Comparison of ENCODE assay signal across 8 cellular contexts in genomic region chr2:88199912-88200682, GRCh38. TPM values are rescaled to one million over a fixed set of nuclear protein-coding genes. Genes with fewer than 3 reads are reported as not detected.
A peak's percentile ranks its signal among the peaks of the same experiment; 100 is the strongest.
DNase-seq lines count a peak whose midpoint lies in the region; ATAC-seq, FAIRE-seq and TF ChIP-seq lines count a peak whose summit lies in the region.

No MANE protein-coding gene starts in this region.

- no peak for TF ChIP-seq RAD21 in neural cell (conservative IDR thresholded peaks at IDR 0.05)

- H3K4me2 ChIP-seq in neural cell (ENCODE audit: low read length) = peak overlapping the region; percentile 25

- peak overlapping the region; percentile 40 for H3K4me3 ChIP-seq in neural cell (ENCODE audit: low read length)
- no peak overlapping the region for H3K4me3 ChIP-seq in uterus

- H3K9ac ChIP-seq in ES-I3 (ENCODE audit: low read depth, low read length) = peak overlapping the region; percentile 31; the same call in 1 of the 2 replicates
- H3K9ac ChIP-seq in neural cell (ENCODE audit: low read length) = no peak overlapping the region

- H3K27ac ChIP-seq in neural cell (ENCODE audit: low read length) (no peak overlapping the region), uterus (no peak overlapping the region)

- H3K27ac Mint-ChIP-seq in chondrocyte (ENCODE audit: unreplicated experiment) = no peak overlapping the region

- H3K79me2 ChIP-seq in neural cell (replicated peaks; ENCODE audit: insufficient read depth, low read length) = no peaks in the 10 kb centered on the region

- H3K4me1 Mint-ChIP-seq in chondrocyte (ENCODE audit: low read depth) = peaks cover 10% of the 10 kb centered on the region

- no peaks in the 10 kb centered on the region for H3K36me3 Mint-ChIP-seq in chondrocyte (ENCODE audit: low read depth)

- peaks cover 3% of the 10 kb centered on the region for H3K9me3 Mint-ChIP-seq in chondrocyte (ENCODE audit: low read depth)

- no peaks in the 10 kb centered on the region for H3F3A ChIP-seq in neural cell (ENCODE audit: insufficient read depth, low read length, poor library complexity, severe bottlenecking)

- H3K9me2 ChIP-seq in neural cell (ENCODE audit: insufficient read depth, low read length) = no peaks in the 10 kb centered on the region

- intact Hi-C loops in uterus (cut with DNase I; ENCODE audit: low total_unique reads) = no loop called here

- TF ChIP-seq CTCF in chondrocyte (IDR thresholded peaks at IDR 0.05) (no peak), neural cell (IDR thresholded peaks at IDR 0.05; ENCODE audit: poor library complexity, severe bottlenecking) (no peak), uterus (IDR thresholded peaks at IDR 0.05) (no peak)

- no peak for TF ChIP-seq EP300 in neural cell (conservative IDR thresholded peaks at IDR 0.05; ENCODE audit: poor library complexity, severe bottlenecking)

- ATAC-seq in GM21717 (IDR thresholded peaks at IDR 0.05; ENCODE audit: unreplicated experiment) = no peak

- H3K4me3 Mint-ChIP-seq in chondrocyte (ENCODE audit: unreplicated experiment) = peak overlapping the region; percentile 51

- no peaks in the 10 kb centered on the region for H3K9me3 ChIP-seq in ES-I3 (ENCODE audit: control insufficient read depth, insufficient read depth, low read length)
- no peaks in the 10 kb centered on the region for H3K9me3 ChIP-seq in neural cell (ENCODE audit: low read length)
- no peaks in the 10 kb centered on the region for H3K9me3 ChIP-seq in uterus

- no peak for FAIRE-seq in GM19239 (lab: Jason Lieb, UNC)

- H3K36me3 ChIP-seq in ES-I3 (ENCODE audit: insufficient read depth, low read length) = no peaks in the 10 kb centered on the region
- H3K36me3 ChIP-seq in neural cell (ENCODE audit: insufficient read depth, low read length) = no peaks in the 10 kb centered on the region
- H3K36me3 ChIP-seq in uterus = no peaks in the 10 kb centered on the region

- peaks cover 67% of the 10 kb centered on the region for H3K27me3 Mint-ChIP-seq in chondrocyte (ENCODE audit: low read depth)

- DNase-seq in NCI-H69 (lab: John Stamatoyannopoulos, UW) (peak; percentile 62), chondrocyte (ENCODE audit: low spot score) (no peak), GM19239 (ENCODE audit: insufficient read length, low spot score) (no peak), H4 (ENCODE audit: low spot score) (no peak), uterus (no peak)

- H3K27me3 ChIP-seq in neural cell (ENCODE audit: insufficient read depth, low read depth, low read length) (peaks cover 6% of the 10 kb centered on the region), uterus (peaks cover 0 to 6% of the 10 kb centered on the region in 2 donors)

- H3K4me1 ChIP-seq in ES-I3 (ENCODE audit: insufficient read depth, low read length) (peaks cover 6% of the 10 kb centered on the region; the same call in 1 of the 2 replicates), uterus (no peaks in the 10 kb centered on the region)

- H4K20me1 ChIP-seq in neural cell (ENCODE audit: insufficient read depth) = no peaks in the 10 kb centered on the region

- no peak for TF ChIP-seq POLR2A in uterus (IDR thresholded peaks at IDR 0.05)

- H2AFZ ChIP-seq in neural cell (ENCODE audit: low read depth, low read length) = no peak overlapping the region

TF ChIP-seq in neural cell, 6 proteins besides CTCF, POLR2A, EP300 and RAD21:
- no peak for TF ChIP-seq TAF1 (IDR thresholded peaks at IDR 0.05; ENCODE audit: low read depth)
- no peak for TF ChIP-seq SMC3 (conservative IDR thresholded peaks at IDR 0.05; ENCODE audit: poor library complexity)
- no peak for TF ChIP-seq MXI1 (conservative IDR thresholded peaks at IDR 0.05; ENCODE audit: poor library complexity, severe bottlenecking)
- no peak for TF ChIP-seq POLR2AphosphoS5 (IDR thresholded peaks at IDR 0.05)
- TF ChIP-seq REST (IDR thresholded peaks at IDR 0.05; ENCODE audit: borderline replicate concordance) = no peak
- TF ChIP-seq EZH2 (IDR thresholded peaks at IDR 0.05; ENCODE audit: borderline replicate concordance, insufficient read depth, low read length, poor library complexity, severe bottlenecking) = no peak
TF ChIP-seq in neural cell: peak in this region for 0.

RNA-seq across cellular contexts. Expression of gene THNSL2, which starts 30.0 kb away (rescaled TPM):
- total RNA-seq in chondrocyte (0.58 to 2.3 TPM (median 1.4 TPM) in 3 replicates), uterus (10 to 100 TPM in 3 of 4 donors, 1 to 10 TPM in 1; 5.0 to 32.1 (median 15.8) TPM)
- 0.09 TPM in 1 of 2 replicates, not detected in the other for polyA plus RNA-seq in neural cell
- polyA minus RNA-seq in neural cell = 0.23 and 0.73 TPM in 2 replicates
- total RNA-seq in H4 (2014; rRNA removed; shearing (Covaris generic)) = not detected in 2 replicates
